In the genomic region with DNA sequence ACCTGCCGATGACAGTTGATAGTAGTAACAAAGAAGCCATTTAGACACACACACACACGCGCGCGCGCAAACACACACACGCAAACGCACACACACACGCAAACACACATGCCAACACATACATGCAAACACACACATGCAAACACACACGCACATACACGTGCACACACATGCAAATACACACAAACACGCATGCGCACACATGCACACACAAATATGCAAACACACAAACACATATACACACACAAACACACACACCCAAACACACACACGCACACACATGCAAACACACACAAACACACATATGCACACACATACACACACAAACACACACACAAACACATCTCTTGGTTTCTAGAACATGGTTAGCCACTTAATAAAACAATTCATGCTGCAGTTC, we compare ENCODE assay signal across 20 cellular contexts. TPM values are rescaled to one million over a fixed set of nuclear protein-coding genes. Genes with fewer than 3 reads are reported as not detected.
DNase-seq lines count a peak whose midpoint lies in the region; FAIRE-seq and TF ChIP-seq lines count a peak whose summit lies in the region.
"Had no signal": no experiment of that assay in that cellular context is flagged by ENCODE, and none has a peak within 500 bp of the region (broad histone marks: within the 10 kb centered on the region; RNA-seq: fewer than 3 reads in every experiment).

No MANE protein-coding gene starts in this region.

- TF ChIP-seq CTCF in HEK293 (tag by site-specific recombination; IDR thresholded peaks at IDR 0.05) (no peak), bronchial epithelial cell (IDR thresholded peaks at IDR 0.05; ENCODE audit: insufficient read depth, low read length, severe bottlenecking) (no peak), brain microvascular endothelial cell (IDR thresholded peaks at IDR 0.05; ENCODE audit: low read depth, low read length, missing control alignments) (no peak)

- peak overlapping the region; percentile 63 for H3K14ac ChIP-seq in neuronal stem cell (ENCODE audit: low read length)

- H2BK5ac ChIP-seq in neuronal stem cell (ENCODE audit: low read length) = no peak overlapping the region

- H3K9ac ChIP-seq in neuronal stem cell (ENCODE audit: low read depth, low read length, poor library complexity) = peak overlapping the region; percentile 76

- in situ Hi-C loops in brain microvascular endothelial cell (cut with HindIII; ENCODE audit: low pct_ligation_motif_present, low sequenced_read_pairs) = no loop called here

- peaks cover 3 to 58% of the 10 kb centered on the region in 2 experiments; a peak in 2 of 3 replicates for H3K36me3 ChIP-seq in HEK293 (ENCODE audit: control insufficient read depth in 2 of 2, insufficient read depth in 1 of 2, low read length in 2 of 2)
- H3K36me3 ChIP-seq in bronchial epithelial cell (ENCODE audit: control insufficient read depth, insufficient read depth, low read length) = no peaks in the 10 kb centered on the region
- H3K36me3 ChIP-seq in neuronal stem cell (replicated peaks in 1 of 2; ENCODE audit: control insufficient read depth in 2 of 2, insufficient read depth in 2 of 2, low read length in 2 of 2) = peaks cover 10 to 60% of the 10 kb centered on the region in 2 donors
- H3K36me3 ChIP-seq in brain microvascular endothelial cell (replicated peaks) = no peaks in the 10 kb centered on the region

- H3K4me1 ChIP-seq in HEK293 (ENCODE audit: control insufficient read depth, insufficient read depth, low read length) (no peaks in the 10 kb centered on the region), neuronal stem cell (ENCODE audit: control insufficient read depth in 2 of 2, insufficient read depth in 1 of 2, low read depth in 1 of 2, low read length in 2 of 2) (peaks cover 0 to 2% of the 10 kb centered on the region in 2 donors)
- H3K4me1 ChIP-seq: A549, BE2C had no signal

- H3K27ac ChIP-seq in HEK293 (ENCODE audit: extremely low read depth, low read depth, low read length) = no peak overlapping the region
- no peak overlapping the region for H3K27ac ChIP-seq in neuronal stem cell (replicated peaks; ENCODE audit: low read length)
- H3K27ac ChIP-seq in substantia nigra (ENCODE audit: low read depth, low read length, poor library complexity, severe bottlenecking) = no peak overlapping the region
- H3K27ac ChIP-seq in brain microvascular endothelial cell = no peak overlapping the region
- H3K27ac ChIP-seq: A549, C4-2B, HL-60 had no signal

- H3K4me2 ChIP-seq in neuronal stem cell (ENCODE audit: insufficient read depth, low read length, poor library complexity, severe bottlenecking) = no peak overlapping the region
- H3K4me2 ChIP-seq: A549 had no signal

- POLR2A ChIA-PET in HEK293 (lab: Yijun Ruan, JAX) = no interaction called here

- no peak overlapping the region for H4K8ac ChIP-seq in neuronal stem cell (ENCODE audit: low read depth, low read length)

- H3K18ac ChIP-seq in neuronal stem cell (ENCODE audit: low read length) = no peak overlapping the region

- H3K4ac ChIP-seq in neuronal stem cell (ENCODE audit: low read length) = peak overlapping the region; percentile 85

- H3K23ac ChIP-seq in neuronal stem cell (ENCODE audit: low read depth, low read length, poor library complexity) = peak overlapping the region; percentile 40

- no peak overlapping the region for H2BK120ac ChIP-seq in neuronal stem cell (ENCODE audit: low read depth, low read length)

- no peak overlapping the region for H4K91ac ChIP-seq in neuronal stem cell (ENCODE audit: low read depth, low read length, poor library complexity)

- H2AK5ac ChIP-seq in neuronal stem cell (ENCODE audit: low read depth, low read length) = no peak overlapping the region

- CTCF ChIA-PET in HEK293 (lab: Yijun Ruan, JAX) = no interaction called here

- H3K27me3 ChIP-seq in bronchial epithelial cell (ENCODE audit: control insufficient read depth, insufficient read depth, low read length) (no peaks in the 10 kb centered on the region), neuronal stem cell (ENCODE audit: control insufficient read depth in 3 of 3, insufficient read depth in 3 of 3, low read depth in 1 of 3, low read length in 3 of 3) (no peaks in the 10 kb centered on the region), brain microvascular endothelial cell (replicated peaks) (no peaks in the 10 kb centered on the region)
- H3K27me3 ChIP-seq: BE2C had no signal

- no peak overlapping the region for H2AFZ ChIP-seq in neuronal stem cell (ENCODE audit: low read length)

- no peak for DNase-seq in bronchial epithelial cell (ENCODE audit: low read depth)
- no peak for DNase-seq in neuronal stem cell (ENCODE audit: low spot score)
- DNase-seq in substantia nigra (lab: John Stamatoyannopoulos, UW) = no peak
- no peak for DNase-seq in brain microvascular endothelial cell
- no peak for DNase-seq in dermis blood vessel endothelial cell
- no peak for DNase-seq in activated CD4-positive, alpha-beta T cell treated with anti-CD3 and anti-CD28 coated beads, Interleukin-2, amount 50 U/mL, for 4 hours
- DNase-seq: BE2C; CD4-positive, alpha-beta memory T cell; DMS153; DMS79 treated with DMSO at 0.1 percent for 48 hours; EL; GOT3; HCEC 1CT had no signal

- H3K9me3 ChIP-seq in HEK293 (ENCODE audit: control insufficient read depth, insufficient read depth, low read depth, low read length) (no peaks in the 10 kb centered on the region), neuronal stem cell (replicated peaks in 1 of 2; ENCODE audit: control insufficient read depth in 2 of 2, insufficient read depth in 1 of 2, low read depth in 1 of 2, low read length in 2 of 2) (peaks cover 0 to 9% of the 10 kb centered on the region in 2 donors)
- H3K9me3 ChIP-seq: A549, BE2C had no signal

- H3K4me3 ChIP-seq in HEK293 (ENCODE audit: low read depth, low read length) (no peak overlapping the region), bronchial epithelial cell (ENCODE audit: low read depth, low read length) (no peak overlapping the region), neuronal stem cell (ENCODE audit: low read length in 2 of 2) (peak overlapping the region in 1 of 2 donors; percentile 70), brain microvascular endothelial cell (ENCODE audit: low read depth, low read length) (no peak overlapping the region)
- H3K4me3 ChIP-seq: A549 had no signal

- peaks cover 4% of the 10 kb centered on the region for H3K79me1 ChIP-seq in neuronal stem cell (ENCODE audit: low read depth, low read length)

- FAIRE-seq in bronchial epithelial cell (lab: Jason Lieb, UNC) = peak; percentile 64
- FAIRE-seq: A549, D721Med, G401.6, GM19239 had no signal

- 100% methylated on average over 7 of the region's 14 CpGs; no CpG with 5 or more reads in 1 of the 2 donors for WGBS in neuronal stem cell (ENCODE audit: extremely low coverage in 2 of 2, insufficient read length in 2 of 2, insufficient replicate concordance in 1 of 2), 2 donors

- H2BK15ac ChIP-seq in neuronal stem cell (ENCODE audit: low read length) = no peak overlapping the region

- H2BK12ac ChIP-seq in neuronal stem cell (ENCODE audit: low read length) = peak overlapping the region; percentile 50

TF ChIP-seq in HEK293, 187 proteins besides CTCF, POLR2A, EP300 and RAD21:
- TF ChIP-seq ZNF423 (tag by site-specific recombination; IDR thresholded peaks at IDR 0.05) (no peak), GLI4 (tag by site-specific recombination; IDR thresholded peaks at IDR 0.05) (0 out of 2 replicates have a peak, but pooled peaks have one; percentile 15)
- TF ChIP-seq, protein P1, sequence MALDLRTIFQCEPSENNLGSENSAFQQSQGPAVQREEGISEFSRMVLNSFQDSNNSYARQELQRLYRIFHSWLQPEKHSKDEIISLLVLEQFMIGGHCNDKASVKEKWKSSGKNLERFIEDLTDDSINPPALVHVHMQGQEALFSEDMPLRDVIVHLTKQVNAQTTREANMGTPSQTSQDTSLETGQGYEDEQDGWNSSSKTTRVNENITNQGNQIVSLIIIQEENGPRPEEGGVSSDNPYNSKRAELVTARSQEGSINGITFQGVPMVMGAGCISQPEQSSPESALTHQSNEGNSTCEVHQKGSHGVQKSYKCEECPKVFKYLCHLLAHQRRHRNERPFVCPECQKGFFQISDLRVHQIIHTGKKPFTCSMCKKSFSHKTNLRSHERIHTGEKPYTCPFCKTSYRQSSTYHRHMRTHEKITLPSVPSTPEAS (tag by site-specific recombination; IDR thresholded peaks at IDR 0.05) = peak; percentile 98

RNA-seq across cellular contexts. Expression of gene ZNF557, which starts 50.1 kb away (rescaled TPM):
- total RNA-seq in bronchial epithelial cell (11.6 and 14.0 TPM in 2 replicates), dermis blood vessel endothelial cell (14.9 and 22.3 TPM in 2 replicates)
- 3.1 TPM for polyA plus RNA-seq in neuronal stem cell (2013, experiment 1 of 2)
- polyA plus RNA-seq in neuronal stem cell (2013, experiment 2 of 2) = 3.0 TPM
